ENCODE assay signal across 8 cellular contexts in the genomic region with DNA sequence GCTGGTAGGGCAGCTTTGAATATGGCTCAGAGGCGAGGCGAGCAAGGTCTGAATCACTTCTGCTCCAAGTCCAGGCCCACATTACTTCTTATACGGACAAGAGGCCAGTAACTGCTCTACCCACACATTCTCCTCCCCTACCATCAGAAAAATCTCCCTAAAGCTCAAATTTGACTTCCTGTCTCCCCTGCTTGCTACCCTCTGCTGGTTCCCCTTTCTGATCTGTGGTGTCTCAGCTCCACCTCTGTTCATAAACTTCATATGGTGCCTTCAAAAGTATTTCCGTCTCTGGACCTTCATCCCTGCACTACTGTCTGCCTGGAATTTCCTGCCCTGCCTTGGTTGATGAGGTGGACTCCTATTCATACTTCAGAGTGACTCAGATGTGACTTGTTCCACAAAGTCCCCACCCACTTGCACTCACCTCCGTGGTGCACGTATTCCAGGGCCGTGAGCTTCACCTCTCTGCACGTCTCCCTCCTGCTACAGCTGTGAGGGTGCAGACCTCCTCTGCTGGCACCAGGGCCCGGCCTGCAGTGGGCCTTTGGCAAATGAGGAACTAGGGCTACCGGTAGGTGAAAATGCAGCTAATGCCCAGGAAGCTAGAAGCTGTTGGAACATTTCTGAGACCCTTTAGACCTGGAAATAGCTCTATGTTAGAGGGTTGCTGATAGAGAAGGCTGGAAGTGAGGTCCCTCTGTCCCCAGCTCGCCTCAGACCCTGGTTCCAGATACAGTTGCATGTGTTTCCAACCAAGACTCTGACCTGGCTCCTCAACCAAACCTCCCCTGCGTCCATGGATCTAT. TPM values are rescaled to one million over a fixed set of nuclear protein-coding genes. Genes with fewer than 3 reads are reported as not detected.
DNase-seq lines count a peak whose midpoint lies in the region; ATAC-seq and TF ChIP-seq lines count a peak whose summit lies in the region.

No MANE protein-coding gene starts in this region.

- H3K27me3 Mint-ChIP-seq in H9 (ENCODE audit: low read depth): no peaks in the 10 kb centered on the region

- H2AK5ac ChIP-seq in H9 (ENCODE audit: insufficient read length, low read length): no peak overlapping the region

- H3K9ac ChIP-seq in H9 (ENCODE audit: extremely low read depth, insufficient read length, low read length) (no peak overlapping the region), Loucy (ENCODE audit: low read depth, low read length, poor library complexity, severe bottlenecking) (no peak overlapping the region)

- peak; percentile 97 for ATAC-seq in esophagus mucosa

- H3K4me1 Mint-ChIP-seq in H9: peaks cover 13 to 19% of the 10 kb centered on the region in 2 experiments

- H2BK20ac ChIP-seq in H9 (ENCODE audit: low read depth, low read length, poor library complexity, severe bottlenecking): no peak overlapping the region

- no peak overlapping the region for H2AFZ ChIP-seq in H9 (ENCODE audit: low read length)
- 0 out of 2 replicates have a peak overlapping the region, but pooled peaks have one; percentile 27 for H2AFZ ChIP-seq in Loucy (ENCODE audit: low read length)

- no peak overlapping the region for H2BK5ac ChIP-seq in H9 (ENCODE audit: insufficient read length, low read length)

- H3K36me3 Mint-ChIP-seq in H9 (ENCODE audit: insufficient read depth in 1 of 3, low read depth in 3 of 3): no peaks in the 10 kb centered on the region

- no peaks in the 10 kb centered on the region for H3K79me2 ChIP-seq in H9 (ENCODE audit: insufficient read depth, low read length)
- no peaks in the 10 kb centered on the region for H3K79me2 ChIP-seq in Loucy (ENCODE audit: insufficient read depth, low read length)

- no peaks in the 10 kb centered on the region; the same call in 1 of the 2 replicates for H3K4me1 ChIP-seq in H9 (ENCODE audit: insufficient read depth, low read length)
- peaks cover 4% of the 10 kb centered on the region for H3K4me1 ChIP-seq in Loucy (ENCODE audit: insufficient read depth, low read length, poor library complexity, severe bottlenecking)

- peak overlapping the region; percentile 0 to 66 (median 40); a peak in 4 of 7 replicates for H3K27ac Mint-ChIP-seq in H9

- H3K4ac ChIP-seq in H9 (ENCODE audit: low read depth, low read length): no peak overlapping the region

- no peak overlapping the region for H4K8ac ChIP-seq in H9 (replicated peaks; ENCODE audit: insufficient read length, low read depth, low read length)

- no peak overlapping the region for H2BK15ac ChIP-seq in H9 (ENCODE audit: low read depth, low read length)

- H3K27me3 ChIP-seq in H9 (ENCODE audit: insufficient read depth, low read length): no peaks in the 10 kb centered on the region
- no peaks in the 10 kb centered on the region for H3K27me3 ChIP-seq in Loucy (ENCODE audit: insufficient read depth, low read length, poor library complexity, severe bottlenecking)

- H3K9me2 ChIP-seq in Loucy (replicated peaks; ENCODE audit: low read depth, low read length): no peaks in the 10 kb centered on the region

- no peak overlapping the region for H4K5ac ChIP-seq in H9 (ENCODE audit: insufficient read length, low read depth, low read length)

- H3K23me2 ChIP-seq in H9 (ENCODE audit: insufficient read length, low read depth, low read length, poor library complexity, severe bottlenecking): no peaks in the 10 kb centered on the region

- H3K79me1 ChIP-seq in H9 (ENCODE audit: insufficient read depth, low read depth, low read length, poor library complexity, severe bottlenecking): no peaks in the 10 kb centered on the region

- TF ChIP-seq CTCF in GM12864 (IDR thresholded peaks at IDR 0.05; ENCODE audit: low read depth, low read length, missing control alignments) (peak; percentile 7), H9 (conservative IDR thresholded peaks at IDR 0.05) (no peak), Loucy (conservative IDR thresholded peaks at IDR 0.05; ENCODE audit: low read length) (no peak)

- H2BK12ac ChIP-seq in H9 (ENCODE audit: insufficient read length, low read depth, low read length): no peak overlapping the region

- H3K4me2 ChIP-seq in H9 (ENCODE audit: insufficient read depth, insufficient read length, low read length) (no peak overlapping the region), Loucy (ENCODE audit: low read depth, low read length, poor library complexity, severe bottlenecking) (no peak overlapping the region)

- no peak overlapping the region for H3T11ph ChIP-seq in H9 (ENCODE audit: low read length)

- H3K18ac ChIP-seq in H9 (ENCODE audit: insufficient read length, low read depth, low read length): no peak overlapping the region

- no peaks in the 10 kb centered on the region for H3K9me3 Mint-ChIP-seq in H9

- no peaks in the 10 kb centered on the region for H3F3A ChIP-seq in Loucy (ENCODE audit: low read depth)

- no peak overlapping the region for H2BK120ac ChIP-seq in H9 (ENCODE audit: low read depth, low read length, poor library complexity, severe bottlenecking)

- H3K36me3 ChIP-seq in Loucy (ENCODE audit: insufficient read depth, low read length): no peaks in the 10 kb centered on the region

- peak; percentile 84 for DNase-seq in GM12864 (ENCODE audit: low read depth)
- DNase-seq in H9: no peak
- DNase-seq in activated CD4-positive, alpha-beta T cell treated with anti-CD3 and anti-CD28 coated beads, Interleukin-2, amount 50 U/mL, for 1 hour: peak; percentile 47
- peak; percentile 76 to 78 for DNase-seq in stimulated activated CD4-positive, alpha-beta T cell treated with anti-CD3 and anti-CD28 coated beads, Interleukin-2, amount 100 ng/mL, for 24 hours
- no peak for DNase-seq in DMS79 (lab: John Stamatoyannopoulos, UW)
- no peak for DNase-seq in NCI-H446 (lab: John Stamatoyannopoulos, UW)

- no peak overlapping the region for H3K23ac ChIP-seq in H9 (ENCODE audit: insufficient read length, low read depth, low read length)

- H3K9me3 ChIP-seq in H9 (ENCODE audit: control insufficient read depth, low read depth, low read length) (no peaks in the 10 kb centered on the region), Loucy (ENCODE audit: insufficient read depth, low read depth, low read length) (no peaks in the 10 kb centered on the region)

- H4K91ac ChIP-seq in H9 (ENCODE audit: insufficient read length, low read depth, low read length): no peak overlapping the region

- H3K56ac ChIP-seq in H9 (ENCODE audit: insufficient read length, low read depth, low read length): no peak overlapping the region

- WGBS in H9 (ENCODE audit: extremely low coverage, insufficient read length, low lambda C conversion rate): no CpG with 5 or more reads among the region's 12 CpGs

- no peak overlapping the region for H3K14ac ChIP-seq in H9 (ENCODE audit: insufficient read depth, low read length)

- no peak overlapping the region for H3K4me3 Mint-ChIP-seq in H9

- H3K4me3 ChIP-seq in GM12864 (ENCODE audit: low read depth, low read length) (peak overlapping the region; percentile 43), Loucy (ENCODE audit: low read length, poor library complexity, severe bottlenecking) (no peak overlapping the region)

- no peak overlapping the region for H3K27ac ChIP-seq in H9 (ENCODE audit: insufficient read length, low read depth, low read length)

- H4K20me1 ChIP-seq in H9 (ENCODE audit: control insufficient read depth, insufficient read depth, insufficient read length) (no peaks in the 10 kb centered on the region), Loucy (ENCODE audit: insufficient read depth, low read length, poor library complexity, severe bottlenecking) (no peaks in the 10 kb centered on the region)

RNA-seq across cellular contexts. Expression of a gene that starts 24.6 kb away (rescaled TPM):
- total RNA-seq in H9 (2021) (110 and 113 TPM in 2 replicates), esophagus mucosa (80.7 TPM)

RNA-seq across cellular contexts. Expression of a gene that starts 41.0 kb away (rescaled TPM):
- 755 and 770 TPM in 2 replicates for total RNA-seq in H9 (2021)
- total RNA-seq in esophagus mucosa: 1,660 TPM

Comparison
In these comparisons a context has a peak if more than half of its experiments do, and no peak if none do; other contexts are left out.
1. DNase-seq: peak in GM12864 (single experiment), activated CD4-positive, alpha-beta T cell treated with anti-CD3 and anti-CD28 coated beads, Interleukin-2, amount 50 U/mL, for 1 hour (single experiment) and stimulated activated CD4-positive, alpha-beta T cell treated with anti-CD3 and anti-CD28 coated beads, Interleukin-2, amount 100 ng/mL, for 24 hours (2 of 2); none in H9 (single experiment), DMS79 (single experiment) and NCI-H446 (0 of 2).